ENCODE assay signal across 22 cellular contexts in the genomic region with DNA sequence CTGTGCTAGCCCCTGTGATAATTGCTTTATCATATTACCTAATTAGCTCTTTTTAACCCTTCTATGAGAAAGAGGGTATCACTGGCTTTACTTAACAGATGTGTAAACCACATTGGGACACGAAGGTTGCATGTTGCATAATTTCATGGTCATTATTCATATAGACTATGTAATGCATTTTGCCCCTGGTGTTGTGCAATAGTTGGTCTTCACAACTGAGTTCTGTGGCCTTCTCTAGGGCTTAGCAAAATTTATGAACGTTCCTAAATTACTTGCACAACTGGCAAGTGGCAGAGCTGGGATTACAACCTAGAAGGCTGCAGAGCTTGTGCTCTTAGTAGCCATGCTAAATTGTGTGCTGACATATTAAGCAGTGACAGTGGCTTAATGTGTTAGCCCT. TPM values are rescaled to one million over a fixed set of nuclear protein-coding genes. Genes with fewer than 3 reads are reported as not detected.
A peak's percentile ranks its signal among the peaks of the same experiment; 100 is the strongest.
DNase-seq lines count a peak whose midpoint lies in the region; TF ChIP-seq lines count a peak whose summit lies in the region.
"Had no signal": no experiment of that assay in that cellular context is flagged by ENCODE, and none has a peak within 500 bp of the region (broad histone marks: within the 10 kb centered on the region; RNA-seq: fewer than 3 reads in every experiment).

No MANE protein-coding gene starts in this region.

- no peaks in the 10 kb centered on the region for H3K36me3 ChIP-seq in smooth muscle cell (ENCODE audit: low read depth)
- H3K36me3 ChIP-seq: colonic mucosa had no signal

- no peak overlapping the region for H3K4me2 ChIP-seq in smooth muscle cell

- no peaks in the 10 kb centered on the region for H3K27me3 ChIP-seq in smooth muscle cell (ENCODE audit: low read depth)
- H3K27me3 ChIP-seq: body of pancreas, colonic mucosa had no signal

- H4K20me1 ChIP-seq in smooth muscle cell (ENCODE audit: low read depth) = no peaks in the 10 kb centered on the region

- WGBS in smooth muscle cell (ENCODE audit: low lambda C conversion rate) = 77% methylated on average over 2 of the region's 2 CpGs

- H3K4me3 ChIP-seq in choroid plexus epithelial cell (ENCODE audit: low read depth, low read length) (no peak overlapping the region), smooth muscle cell (no peak overlapping the region)
- H3K4me3 ChIP-seq: body of pancreas, colonic mucosa, mucosa of descending colon had no signal

- H3K79me2 ChIP-seq in smooth muscle cell (ENCODE audit: low read depth) = no peaks in the 10 kb centered on the region

- H2AFZ ChIP-seq in smooth muscle cell (ENCODE audit: low read depth) = no peak overlapping the region

- H3K9me3 ChIP-seq in smooth muscle cell (replicated peaks; ENCODE audit: low read depth) = no peaks in the 10 kb centered on the region
- H3K9me3 ChIP-seq: body of pancreas, colonic mucosa, mucosa of descending colon had no signal

- TF ChIP-seq CTCF in choroid plexus epithelial cell (conservative IDR thresholded peaks at IDR 0.05; ENCODE audit: low read depth, low read length) = no peak
- no peak for TF ChIP-seq CTCF in smooth muscle cell (IDR thresholded peaks at IDR 0.05; ENCODE audit: borderline replicate concordance, insufficient read depth, poor library complexity, severe bottlenecking)

- TF ChIP-seq EP300 in Ishikawa (IDR thresholded peaks at IDR 0.05; ENCODE audit: borderline replicate concordance) = no peak

- H3K27ac ChIP-seq in smooth muscle cell (ENCODE audit: low read depth) = no peak overlapping the region
- H3K27ac ChIP-seq: body of pancreas, colonic mucosa had no signal

- no peak overlapping the region for H3K9ac ChIP-seq in smooth muscle cell (ENCODE audit: low read depth)

- DNase-seq in DMS 273 treated with DMSO at 0.1 percent for 48 hours (lab: John Stamatoyannopoulos, UW) (peak; percentile 45), NOMO-1 treated with DMSO at 0.1 percent for 48 hours (lab: John Stamatoyannopoulos, UW; ENCODE audit: unreplicated experiment) (peak; percentile 97), choroid plexus epithelial cell (ENCODE audit: low read depth) (peak; percentile 21), DMS53 treated with DMSO at 0.1 percent for 48 hours (lab: John Stamatoyannopoulos, UW; ENCODE audit: unreplicated experiment) (no peak), NCI-H2227 (lab: John Stamatoyannopoulos, UW; ENCODE audit: unreplicated experiment) (no peak), cerebellar cortex (ENCODE audit: low spot score) (no peak), smooth muscle cell (lab: John Stamatoyannopoulos, UW; ENCODE audit: unreplicated experiment) (no peak)
- DNase-seq: activated CD4-positive, alpha-beta T cell treated with anti-CD3 and anti-CD28 coated beads, Interleukin-2, amount 10 ng/mL, durations not matched to agents 24 days and 14 days; activated CD8-positive, alpha-beta memory T cell treated with anti-CD3 and anti-CD28 coated beads, Interleukin-2, amount 10 ng/mL, durations not matched to agents 7 days and 5 days; activated naive CD8-positive, alpha-beta T cell treated with anti-CD3 and anti-CD28 coated beads for 36 hours; body of pancreas; CD8-positive, alpha-beta memory T cell; colonic mucosa; DMS79 treated with DMSO at 0.1 percent for 48 hours; endodermal cell; immature natural killer cell; mucosa of descending colon; NCI-H2227 treated with DMSO at 0.1 percent for 48 hours; Right ventricle myocardium superior had no signal

- H3K4me1 ChIP-seq in smooth muscle cell (ENCODE audit: low read depth) = no peaks in the 10 kb centered on the region
- H3K4me1 ChIP-seq: body of pancreas, colonic mucosa had no signal

- TF ChIP-seq RAD21 in Ishikawa (IDR thresholded peaks at IDR 0.05; ENCODE audit: low read depth) = no peak

- no peaks in the 10 kb centered on the region for H3F3A ChIP-seq in smooth muscle cell (ENCODE audit: low read depth)

TF ChIP-seq in Ishikawa, 13 proteins besides CTCF, POLR2A, EP300 and RAD21:
- TF ChIP-seq CEBPB (IDR thresholded peaks at IDR 0.05) (0 out of 2 replicates have a peak, but pooled peaks have one; percentile 13), CREB1 (IDR thresholded peaks at IDR 0.05; ENCODE audit: low read depth) (no peak), REST (IDR thresholded peaks at IDR 0.05; ENCODE audit: low read depth) (no peak)

RNA-seq across cellular contexts. Expression of gene PDGFD, which starts 34.6 kb away (rescaled TPM):
- 6.3 and 10.0 TPM in 2 replicates for total RNA-seq in smooth muscle cell
- polyA plus RNA-seq in smooth muscle cell = 1.5 and 2.7 TPM in 2 replicates
- total RNA-seq: activated CD4-positive, alpha-beta T cell treated with anti-CD3 and anti-CD28 coated beads, Interleukin-2, amount 10 ng/mL, durations not matched to agents 24 days and 14 days; activated naive CD8-positive, alpha-beta T cell treated with anti-CD3 and anti-CD28 coated beads for 36 hours; HT1080; T-helper 1 cell treated with Interleukin-12 subunit alpha and Interleukin-12 subunit beta and Interleukin-4 antibody, amounts not matched to agents 30 ng/mL and 1 ng/mL, for 36 hours had no signal

Comparison
In these comparisons a context has a peak if more than half of its experiments do, and no peak if none do; other contexts are left out.
1. DNase-seq: peak in DMS 273 treated with DMSO at 0.1 percent for 48 hours (single experiment), NOMO-1 treated with DMSO at 0.1 percent for 48 hours (single experiment) and choroid plexus epithelial cell (single experiment); none in DMS53 treated with DMSO at 0.1 percent for 48 hours (single experiment), NCI-H2227 (single experiment), cerebellar cortex (single experiment) and smooth muscle cell (single experiment).